ENCODE assay signal across 17 cellular contexts in genomic region chr5:101425345-101425744, GRCh38.
A peak's percentile ranks its signal among the peaks of the same experiment; 100 is the strongest.
DNase-seq lines count a peak whose midpoint lies in the region; ATAC-seq and TF ChIP-seq lines count a peak whose summit lies in the region.
"Had no signal": no experiment of that assay in that cellular context is flagged by ENCODE, and none has a peak within 500 bp of the region (broad histone marks: within the 10 kb centered on the region; RNA-seq: fewer than 3 reads in every experiment).

No MANE protein-coding gene starts in this region.

- intact Hi-C loops in mucosa of descending colon (cut with DNase I, micrococcal nuclease): no loop called here

- DNase-seq in HCEC 1CT: peak; percentile 39
- peak; percentile 54 for DNase-seq in astrocyte of the spinal cord (ENCODE audit: low read depth, low spot score)
- no peak for DNase-seq in tibial nerve (ENCODE audit: low spot score in 2 of 2)
- no peak for DNase-seq in mucosa of descending colon
- DNase-seq: activated CD4-positive, alpha-beta T cell treated with anti-CD3 and anti-CD28 coated beads for 1 hour; Caco-2; effector CD4-positive, alpha-beta T cell; H9; hypothalamus; KG1; NCI-H1105; NCI-H82; T-helper 9 cell had no signal

- H2AFZ ChIP-seq in neuron (ENCODE audit: low read depth, low read length): peak overlapping the region; percentile 54

- ATAC-seq in mucosa of descending colon (no peak), HG02588 (IDR thresholded peaks at IDR 0.05; ENCODE audit: unreplicated experiment) (no peak), GM21717 (IDR thresholded peaks at IDR 0.05; ENCODE audit: unreplicated experiment) (no peak)
- ATAC-seq: stimulated activated memory B cell treated with anti-CD40 and anti-IgM and Interleukin-4, amounts not matched to agents 10 μg/mL and 1 μg/mL and 100 μg/mL, for 72 hours had no signal

- TF ChIP-seq CTCF in astrocyte of the spinal cord (IDR thresholded peaks at IDR 0.05; ENCODE audit: low read depth, low read length) (no peak), tibial nerve (IDR thresholded peaks at IDR 0.05) (no peak), mucosa of descending colon (IDR thresholded peaks at IDR 0.05) (no peak)

- peaks cover 11% of the 10 kb centered on the region for H3K4me1 ChIP-seq in neuron (ENCODE audit: insufficient read depth, low read length)
- H3K4me1 ChIP-seq in tibial nerve: peaks cover 0 to 33% (median 6%) of the 10 kb centered on the region in 4 donors
- H3K4me1 ChIP-seq in mucosa of descending colon (ENCODE audit: low read depth): no peaks in the 10 kb centered on the region
- H3K4me1 ChIP-seq: Caco-2 had no signal

- no peak overlapping the region for H3K4me3 ChIP-seq in astrocyte of the spinal cord (ENCODE audit: low read depth, low read length)
- no peak overlapping the region for H3K4me3 ChIP-seq in neuron (ENCODE audit: low read length)
- no peak overlapping the region for H3K4me3 ChIP-seq in tibial nerve
- no peak overlapping the region for H3K4me3 ChIP-seq in mucosa of descending colon

- in situ Hi-C loops in astrocyte of the spinal cord (cut with HindIII; ENCODE audit: low sequenced_read_pairs): no loop called here

- TF ChIP-seq POLR2A in tibial nerve (IDR thresholded peaks at IDR 0.05): no peak

- H3K27ac ChIP-seq in tibial nerve: peak overlapping the region in 3 of 4 donors; percentile 42 to 77 (median 74)

- H3K27me3 ChIP-seq in neuron (ENCODE audit: insufficient read depth, low read length) (no peaks in the 10 kb centered on the region), tibial nerve (no peaks in the 10 kb centered on the region)

- H3K9me3 ChIP-seq in neuron (ENCODE audit: low read length): no peaks in the 10 kb centered on the region
- H3K9me3 ChIP-seq in tibial nerve: no peaks in the 10 kb centered on the region
- no peaks in the 10 kb centered on the region for H3K9me3 ChIP-seq in mucosa of descending colon
- H3K9me3 ChIP-seq: Caco-2 had no signal

- TF ChIP-seq EP300 in tibial nerve (IDR thresholded peaks at IDR 0.05): no peak

- H3K36me3 ChIP-seq in neuron (ENCODE audit: insufficient read depth, low read length) (no peaks in the 10 kb centered on the region), tibial nerve (no peaks in the 10 kb centered on the region), mucosa of descending colon (ENCODE audit: low read depth) (no peaks in the 10 kb centered on the region)

Comparison
In these comparisons a context has a peak if more than half of its experiments do, and no peak if none do; other contexts are left out.
1. DNase-seq: peak in HCEC 1CT (single experiment) and astrocyte of the spinal cord (single experiment); none in tibial nerve (0 of 2) and mucosa of descending colon (0 of 3).